In genomic region chr16:795580-796229, GRCh38 we compare ENCODE assay signal across 1 cellular context.
TF ChIP-seq lines count a peak whose summit lies in the region.

No MANE protein-coding gene starts in this region.

TF ChIP-seq in HCT116, 20 proteins besides CTCF, POLR2A, EP300 and RAD21:
- TF ChIP-seq ZNF274 (IDR thresholded peaks at IDR 0.05; ENCODE audit: low read depth, low read length) (no peak), POLR2AphosphoS5 (IDR thresholded peaks at IDR 0.05; ENCODE audit: low read depth, low read length) (peak; percentile 67), CEBPB (IDR thresholded peaks at IDR 0.05; ENCODE audit: low read depth) (no peak), JUND (IDR thresholded peaks at IDR 0.05) (no peak), YY1 (IDR thresholded peaks at IDR 0.05; ENCODE audit: extremely low read depth, insufficient replicate concordance, low read depth, low read length) (no peak), SP1 (IDR thresholded peaks at IDR 0.05; ENCODE audit: low read depth) (peak; percentile 80; the same call in 1 of the 2 replicates), FOSL1 (IDR thresholded peaks at IDR 0.05; ENCODE audit: low read depth) (no peak), CBX3 (IDR thresholded peaks at IDR 0.05; ENCODE audit: low read depth) (no peak), SIN3A (IDR thresholded peaks at IDR 0.05; ENCODE audit: low read depth) (no peak), SRF (IDR thresholded peaks at IDR 0.05; ENCODE audit: low read depth) (no peak), MAX (IDR thresholded peaks at IDR 0.05) (peak; percentile 86), ATF3 (IDR thresholded peaks at IDR 0.05) (no peak), REST (IDR thresholded peaks at IDR 0.05; ENCODE audit: low read depth) (no peak)
